In genomic region chr3:171001957-171002694, GRCh38 we compare ENCODE assay signal across 13 cellular contexts. TPM values are rescaled to one million over a fixed set of nuclear protein-coding genes. Genes with fewer than 3 reads are reported as not detected.
DNase-seq lines count a peak whose midpoint lies in the region; ATAC-seq, FAIRE-seq and TF ChIP-seq lines count a peak whose summit lies in the region.
"Had no signal": no experiment of that assay in that cellular context is flagged by ENCODE, and none has a peak within 500 bp of the region (broad histone marks: within the 10 kb centered on the region; RNA-seq: fewer than 3 reads in every experiment).

No MANE protein-coding gene starts in this region.

- FAIRE-seq in small intestine (lab: Jason Lieb, UNC): no peak
- FAIRE-seq: GM12891 had no signal

- TF ChIP-seq CTCF in Peyer's patch (IDR thresholded peaks at IDR 0.05) (no peak), fibroblast of pulmonary artery (IDR thresholded peaks at IDR 0.05; ENCODE audit: low read length, missing control alignments) (no peak)

- no peak overlapping the region for H3K4me3 Mint-ChIP-seq in activated naive CD8-positive, alpha-beta T cell treated with anti-CD3 and anti-CD28 coated beads, Interleukin-2, amount 50 U/mL, for 24 hours
- H3K4me3 Mint-ChIP-seq: brain had no signal

- peaks cover 3% of the 10 kb centered on the region for H3K4me1 Mint-ChIP-seq in activated naive CD8-positive, alpha-beta T cell treated with anti-CD3 and anti-CD28 coated beads, Interleukin-2, amount 50 U/mL, for 24 hours

- ATAC-seq in GM18858 (IDR thresholded peaks at IDR 0.05; ENCODE audit: unreplicated experiment): no peak
- no peak for ATAC-seq in activated naive CD8-positive, alpha-beta T cell treated with anti-CD3 and anti-CD28 coated beads, Interleukin-2, amount 50 U/mL, for 24 hours

- no peaks in the 10 kb centered on the region for H3K27me3 Mint-ChIP-seq in activated naive CD8-positive, alpha-beta T cell treated with anti-CD3 and anti-CD28 coated beads, Interleukin-2, amount 50 U/mL, for 24 hours

- H3K36me3 ChIP-seq in Peyer's patch (no peaks in the 10 kb centered on the region), small intestine (ENCODE audit: control insufficient read depth in 2 of 2, insufficient read depth in 2 of 2, low read length in 2 of 2) (peaks cover 0 to 18% of the 10 kb centered on the region in 2 donors)

- WGBS in small intestine, 3 donors: 32 to 53% (median 34%) methylated on average over 5 of the region's 5 CpGs

- no peaks in the 10 kb centered on the region for H3K9me3 Mint-ChIP-seq in activated naive CD8-positive, alpha-beta T cell treated with anti-CD3 and anti-CD28 coated beads, Interleukin-2, amount 50 U/mL, for 24 hours
- H3K9me3 Mint-ChIP-seq: brain had no signal

- no peaks in the 10 kb centered on the region for H3K36me3 Mint-ChIP-seq in activated naive CD8-positive, alpha-beta T cell treated with anti-CD3 and anti-CD28 coated beads, Interleukin-2, amount 50 U/mL, for 24 hours (ENCODE audit: low read depth)
- H3K36me3 Mint-ChIP-seq: brain had no signal

- H3K27ac Mint-ChIP-seq in activated naive CD8-positive, alpha-beta T cell treated with anti-CD3 and anti-CD28 coated beads, Interleukin-2, amount 50 U/mL, for 24 hours: no peak overlapping the region

- peak overlapping the region in 3 of 4 donors; percentile 41 to 61 (median 58) for H3K27ac ChIP-seq in Peyer's patch
- H3K27ac ChIP-seq in small intestine (ENCODE audit: low read depth in 1 of 2, low read length in 1 of 2): peak overlapping the region; percentile 35 to 52

- no peaks in the 10 kb centered on the region for H3K9me3 ChIP-seq in Peyer's patch
- no peaks in the 10 kb centered on the region for H3K9me3 ChIP-seq in small intestine (ENCODE audit: control insufficient read depth, low read depth)

- TF ChIP-seq POLR2A in Peyer's patch (IDR thresholded peaks at IDR 0.05): peak in 1 of 2 donors; percentile 40

- H3K4me1 ChIP-seq in Peyer's patch (peaks cover 0 to 41% (median 3%) of the 10 kb centered on the region in 4 donors), small intestine (ENCODE audit: control insufficient read depth in 2 of 2, insufficient read depth in 1 of 2, low read depth in 1 of 2, low read length in 1 of 2) (peaks cover 8 to 9% of the 10 kb centered on the region in 2 donors)

- H3K4me3 ChIP-seq in Peyer's patch: no peak overlapping the region
- H3K4me3 ChIP-seq in fibroblast of pulmonary artery (replicated peaks; ENCODE audit: low read depth, low read length): no peak overlapping the region
- no peak overlapping the region for H3K4me3 ChIP-seq in small intestine (ENCODE audit: low read depth in 1 of 2, low read length in 2 of 2)

- H3K27me3 ChIP-seq in Peyer's patch (no peaks in the 10 kb centered on the region), small intestine (ENCODE audit: control insufficient read depth in 2 of 2, insufficient read depth in 2 of 2, low read length in 2 of 2) (no peaks in the 10 kb centered on the region)

- DNase-seq in HCEC 1CT (peak; percentile 23), Peyer's patch (peak in 1 of 3 donors; percentile 69), fibroblast of pulmonary artery (ENCODE audit: low read depth) (peak; percentile 31), small intestine (peak; percentile 95), NCI-H524 treated with DMSO at 0.1 percent for 48 hours (lab: John Stamatoyannopoulos, UW) (no peak), AG20443 (ENCODE audit: low spot score) (no peak)
- DNase-seq in activated naive CD8-positive, alpha-beta T cell treated with anti-CD3 and anti-CD28 coated beads, Interleukin-2, amount 50 U/mL, for 24 hours: no peak
- DNase-seq: activated CD4-positive, alpha-beta T cell treated with anti-CD3 and anti-CD28 coated beads for 48 hours; NCI-H510A treated with DMSO at 0.1 percent for 48 hours; stimulated activated CD4-positive, alpha-beta T cell treated with anti-CD3 and anti-CD28 coated beads, Interleukin-4, amount 100 ng/mL, for 1 hour had no signal

RNA-seq across cellular contexts. Expression of gene SLC2A2, which starts 24.4 kb away (rescaled TPM):
- total RNA-seq in Peyer's patch: 100 to 1,000 TPM in 2 of 4 donors, 10 to 100 TPM in 1, 1 to 10 TPM in 1; 2.5 to 115 (median 92.7) TPM
- 10 to 100 TPM; 24.6 to 74.9 (median 58.9) TPM for polyA plus RNA-seq in small intestine

Comparison
In these comparisons a context has a peak if more than half of its experiments do, and no peak if none do; other contexts are left out.
1. DNase-seq: peak in HCEC 1CT (single experiment), fibroblast of pulmonary artery (single experiment) and small intestine (single experiment); none in NCI-H524 treated with DMSO at 0.1 percent for 48 hours (single experiment), AG20443 (single experiment) and activated naive CD8-positive, alpha-beta T cell treated with anti-CD3 and anti-CD28 coated beads, Interleukin-2, amount 50 U/mL, for 24 hours (single experiment).